Comparison of ENCODE assay signal across 22 cellular contexts in the genomic region with DNA sequence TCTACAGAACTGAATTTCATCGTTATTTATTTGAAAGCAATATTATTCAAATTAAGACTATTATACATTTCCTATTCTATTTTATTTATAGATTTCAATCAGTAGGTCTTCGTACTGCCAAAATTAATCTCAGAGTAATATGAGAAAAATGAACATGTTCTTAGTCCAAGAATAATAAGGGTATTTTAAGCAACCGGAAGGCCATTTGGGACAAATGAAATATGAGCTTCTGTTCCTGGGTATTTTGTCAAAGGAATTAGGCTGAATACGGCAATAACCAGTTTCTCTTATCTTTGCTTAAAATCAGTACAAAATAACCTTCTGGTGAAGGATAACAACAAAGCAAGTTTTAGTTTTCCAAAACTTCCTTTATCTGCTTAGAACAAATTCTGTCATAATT.
DNase-seq lines count a peak whose midpoint lies in the region; ATAC-seq lines count a peak whose summit lies in the region.
"Had no signal": no experiment of that assay in that cellular context is flagged by ENCODE, and none has a peak within 500 bp of the region (broad histone marks: within the 10 kb centered on the region; RNA-seq: fewer than 3 reads in every experiment).

No MANE protein-coding gene starts in this region.

- H2BK5ac ChIP-seq in mesendoderm (ENCODE audit: low read length): no peak overlapping the region

- no peak overlapping the region for H4K5ac ChIP-seq in mesendoderm (ENCODE audit: low read length)

- H3K4me2 ChIP-seq in mesendoderm (ENCODE audit: low read length): no peak overlapping the region
- H3K4me2 ChIP-seq: BLaER1 had no signal

- ATAC-seq in natural killer cell treated with Interleukin-12 subunit alpha and Interleukin-12 subunit beta and Interleukin-15 and Interleukin-18, amount 100 ng/mL, for 72 hours: no peak
- ATAC-seq: activated CD4-positive, alpha-beta T cell treated with anti-CD3 and anti-CD28 coated beads for 36 hours; activated T-cell treated with anti-CD3 and anti-CD28 coated beads, Interleukin-2, amount 50 U/mL, for 4 hours; left lung; mucosa of descending colon had no signal

- peaks cover 0 to 2% of the 10 kb centered on the region in 2 donors for H3K27me3 Mint-ChIP-seq in natural killer cell treated with Interleukin-12 subunit alpha and Interleukin-12 subunit beta and Interleukin-15 and Interleukin-18, amount 100 ng/mL, for 72 hours
- H3K27me3 Mint-ChIP-seq: activated CD4-positive, alpha-beta T cell treated with anti-CD3 and anti-CD28 coated beads for 36 hours; stimulated activated naive CD8-positive, alpha-beta T cell treated with anti-CD3 and anti-CD28 coated beads, Interleukin-15, Interleukin-2, amounts not matched to agents 100 ng/mL and 50 ng/mL, for 24 hours had no signal

- H2BK120ac ChIP-seq in mesendoderm (ENCODE audit: low read depth, low read length): no peak overlapping the region

- H3K56ac ChIP-seq in mesendoderm (ENCODE audit: low read length): no peak overlapping the region

- no peak overlapping the region for H2AK5ac ChIP-seq in mesendoderm (ENCODE audit: low read length)

- H3K4me1 ChIP-seq in mesendoderm (ENCODE audit: control insufficient read depth, low read depth, low read length): no peaks in the 10 kb centered on the region
- H3K4me1 ChIP-seq: BLaER1, left lung had no signal

- H3K9me3 Mint-ChIP-seq in natural killer cell treated with Interleukin-12 subunit alpha and Interleukin-12 subunit beta and Interleukin-15 and Interleukin-18, amount 100 ng/mL, for 72 hours: peaks cover 3% of the 10 kb centered on the region
- H3K9me3 Mint-ChIP-seq: activated naive CD4-positive, alpha-beta T cell treated with anti-CD3 and anti-CD28 coated beads for 36 hours; activated T-cell treated with anti-CD3 and anti-CD28 coated beads, Interleukin-2, amount 50 U/mL, for 4 hours; stimulated activated naive CD8-positive, alpha-beta T cell treated with anti-CD3 and anti-CD28 coated beads, Interleukin-15, Interleukin-2, amounts not matched to agents 100 ng/mL and 50 ng/mL, for 24 hours had no signal

- no peak overlapping the region for H3K4ac ChIP-seq in mesendoderm (ENCODE audit: low read depth, low read length)

- H3K27ac ChIP-seq in mesendoderm (ENCODE audit: low read depth, low read length): no peak overlapping the region
- H3K27ac ChIP-seq: BLaER1, left lung had no signal

- DNase-seq in LHCN-M2 (ENCODE audit: low read depth): peak; percentile 52
- DNase-seq in fibroblast of peridontal ligament (ENCODE audit: extremely low read depth): peak; percentile 39
- DNase-seq in iris pigment epithelial cell (ENCODE audit: low read depth): peak; percentile 46
- DNase-seq in stromal cell of bone marrow (ENCODE audit: low read depth): peak; percentile 27
- DNase-seq in mesendoderm: no peak
- DNase-seq in NCI-H1436 treated with DMSO at 0.1 percent for 48 hours (lab: John Stamatoyannopoulos, UW): no peak
- no peak for DNase-seq in natural killer cell treated with Interleukin-12 subunit alpha and Interleukin-12 subunit beta and Interleukin-15 and Interleukin-18, amount 100 ng/mL, for 72 hours (ENCODE audit: low spot score)
- DNase-seq in NCI-H187 treated with DMSO at 0.1 percent for 48 hours (lab: John Stamatoyannopoulos, UW): no peak
- DNase-seq: activated CD4-positive, alpha-beta T cell treated with anti-CD3 and anti-CD28 coated beads for 36 hours; activated naive CD4-positive, alpha-beta T cell treated with anti-CD3 and anti-CD28 coated beads for 36 hours; activated T-cell treated with anti-CD3 and anti-CD28 coated beads, Interleukin-2, amount 50 U/mL, for 4 hours; anterior cingulate cortex; COR-L47; KG1; left lung; mucosa of descending colon; MV-4-11; NCI-H1694; NCI-H226; NCI-H748 treated with DMSO at 0.1 percent for 48 hours had no signal

- no peaks in the 10 kb centered on the region for H3K36me3 ChIP-seq in mesendoderm (ENCODE audit: control insufficient read depth, insufficient read depth, low read length)
- H3K36me3 ChIP-seq: BLaER1, left lung had no signal

- no peak overlapping the region for H3K4me3 ChIP-seq in mesendoderm (ENCODE audit: low read length)
- H3K4me3 ChIP-seq: BLaER1, left lung, mucosa of descending colon had no signal

- WGBS in mesendoderm (ENCODE audit: extremely low coverage, insufficient coverage, low lambda C conversion rate): no CpG with 5 or more reads among the region's 4 CpGs

- no peak overlapping the region for H3K23ac ChIP-seq in mesendoderm (ENCODE audit: low read length)

- no peak overlapping the region for H2BK15ac ChIP-seq in mesendoderm (replicated peaks; ENCODE audit: low read depth)

- H3K9ac ChIP-seq in mesendoderm (ENCODE audit: low read length): no peak overlapping the region
- H3K9ac ChIP-seq: BLaER1 had no signal

- H3K18ac ChIP-seq in mesendoderm (ENCODE audit: low read length): no peak overlapping the region

- H3K79me2 ChIP-seq in mesendoderm (ENCODE audit: control insufficient read depth, insufficient read depth, low read length): no peaks in the 10 kb centered on the region

- H4K8ac ChIP-seq in mesendoderm (ENCODE audit: low read depth, low read length): no peak overlapping the region

- no peaks in the 10 kb centered on the region for H3K27me3 ChIP-seq in mesendoderm (ENCODE audit: insufficient read depth, low read length, poor library complexity)
- H3K27me3 ChIP-seq: BLaER1, left lung had no signal

- no peaks in the 10 kb centered on the region for H3K36me3 Mint-ChIP-seq in natural killer cell treated with Interleukin-12 subunit alpha and Interleukin-12 subunit beta and Interleukin-15 and Interleukin-18, amount 100 ng/mL, for 72 hours

- H3K79me1 ChIP-seq in mesendoderm (ENCODE audit: low read length): no peaks in the 10 kb centered on the region

- no peak overlapping the region for H3K4me3 Mint-ChIP-seq in natural killer cell treated with Interleukin-12 subunit alpha and Interleukin-12 subunit beta and Interleukin-15 and Interleukin-18, amount 100 ng/mL, for 72 hours
- H3K4me3 Mint-ChIP-seq: activated CD4-positive, alpha-beta T cell treated with anti-CD3 and anti-CD28 coated beads for 36 hours; activated naive CD4-positive, alpha-beta T cell treated with anti-CD3 and anti-CD28 coated beads for 36 hours; activated T-cell treated with anti-CD3 and anti-CD28 coated beads, Interleukin-2, amount 50 U/mL, for 4 hours; stimulated activated naive CD8-positive, alpha-beta T cell treated with anti-CD3 and anti-CD28 coated beads, Interleukin-15, Interleukin-2, amounts not matched to agents 100 ng/mL and 50 ng/mL, for 24 hours had no signal

- H3K4me1 Mint-ChIP-seq in natural killer cell treated with Interleukin-12 subunit alpha and Interleukin-12 subunit beta and Interleukin-15 and Interleukin-18, amount 100 ng/mL, for 72 hours (ENCODE audit: low read depth in 2 of 2): peaks cover 0 to 7% of the 10 kb centered on the region in 2 donors
- H3K4me1 Mint-ChIP-seq: activated CD4-positive, alpha-beta T cell treated with anti-CD3 and anti-CD28 coated beads for 36 hours had no signal

- H3K27ac Mint-ChIP-seq in natural killer cell treated with Interleukin-12 subunit alpha and Interleukin-12 subunit beta and Interleukin-15 and Interleukin-18, amount 100 ng/mL, for 72 hours: no peak overlapping the region
- H3K27ac Mint-ChIP-seq: activated CD4-positive, alpha-beta T cell treated with anti-CD3 and anti-CD28 coated beads for 36 hours; activated naive CD4-positive, alpha-beta T cell treated with anti-CD3 and anti-CD28 coated beads for 36 hours; stimulated activated naive CD8-positive, alpha-beta T cell treated with anti-CD3 and anti-CD28 coated beads, Interleukin-15, Interleukin-2, amounts not matched to agents 100 ng/mL and 50 ng/mL, for 24 hours had no signal

Comparison
In these comparisons a context has a peak if more than half of its experiments do, and no peak if none do; other contexts are left out.
1. DNase-seq: peak in LHCN-M2 (single experiment), fibroblast of peridontal ligament (single experiment), iris pigment epithelial cell (single experiment) and stromal cell of bone marrow (single experiment); none in mesendoderm (single experiment), NCI-H1436 treated with DMSO at 0.1 percent for 48 hours (single experiment), natural killer cell treated with Interleukin-12 subunit alpha and Interleukin-12 subunit beta and Interleukin-15 and Interleukin-18, amount 100 ng/mL, for 72 hours (single experiment) and NCI-H187 treated with DMSO at 0.1 percent for 48 hours (single experiment).